1 cellular context compared by ENCODE assay signal in the genomic region with DNA sequence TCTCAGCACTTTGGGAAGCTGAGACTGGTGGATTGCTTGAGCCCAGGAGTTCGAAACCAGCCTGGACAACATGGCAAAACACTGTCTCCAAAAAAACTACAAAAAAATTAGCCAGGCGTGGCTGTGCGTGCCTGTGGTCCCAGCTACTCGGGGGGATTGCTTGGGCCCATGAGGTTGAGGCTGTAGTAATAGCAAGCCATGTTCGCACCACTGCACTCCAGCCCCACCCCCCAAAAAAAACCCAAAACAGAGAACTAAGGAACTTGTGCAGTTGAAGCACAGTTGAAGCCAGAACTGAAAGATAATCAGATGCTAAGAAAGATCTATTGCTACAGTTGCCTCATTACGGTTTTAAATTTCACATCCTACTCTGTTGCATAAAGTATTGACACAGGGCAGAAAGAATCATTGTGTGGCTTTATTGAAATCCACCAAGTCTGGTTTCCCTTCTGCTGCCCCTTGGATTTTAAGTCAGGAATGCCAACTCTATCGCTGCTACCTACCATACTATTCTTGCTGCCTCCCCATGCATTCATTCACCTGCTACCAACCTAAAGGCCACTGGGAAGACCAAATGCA.
TF ChIP-seq lines count a peak whose summit lies in the region.

No MANE protein-coding gene starts in this region.

TF ChIP-seq in K562, 482 proteins besides CTCF, POLR2A, EP300 and RAD21:
- TF ChIP-seq CEBPB (tag; IDR thresholded peaks at IDR 0.05) (0 out of 2 replicates have a peak, but pooled peaks have one; percentile 25), RFX1 (IDR thresholded peaks at IDR 0.05) (no peak)
